23 cellular contexts compared by ENCODE assay signal in the genomic region with DNA sequence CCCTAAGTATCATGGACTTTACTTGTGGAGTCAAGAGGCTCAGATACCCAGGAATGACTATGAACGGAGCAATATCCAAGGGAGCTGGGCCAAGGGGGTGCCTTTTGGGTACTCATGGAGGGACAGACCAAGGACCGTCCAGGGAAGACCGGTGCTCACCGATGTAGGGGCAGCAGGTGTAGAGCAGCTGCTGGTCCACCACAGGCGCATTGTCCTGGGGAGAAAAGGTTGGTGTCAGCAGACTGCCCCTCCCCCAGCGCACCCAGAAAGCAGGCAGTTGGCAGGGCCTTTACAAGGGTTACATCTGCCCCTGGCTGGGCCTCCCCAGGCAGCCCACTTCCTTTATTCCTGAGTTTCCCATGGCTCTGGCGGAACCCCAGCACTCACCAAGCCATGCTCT. TPM values are rescaled to one million over a fixed set of nuclear protein-coding genes. Genes with fewer than 3 reads are reported as not detected.
DNase-seq lines count a peak whose midpoint lies in the region; ATAC-seq, FAIRE-seq and TF ChIP-seq lines count a peak whose summit lies in the region.
"Had no signal": no experiment of that assay in that cellular context is flagged by ENCODE, and none has a peak within 500 bp of the region (broad histone marks: within the 10 kb centered on the region; RNA-seq: fewer than 3 reads in every experiment).

No MANE protein-coding gene starts in this region.

- H2AFZ ChIP-seq in SK-N-SH (ENCODE audit: low read depth): no peak overlapping the region
- H2AFZ ChIP-seq in K562 (ENCODE audit: low read depth, low read length): no peak overlapping the region

- no peak overlapping the region for H3K4me2 ChIP-seq in SK-N-SH
- no peak overlapping the region for H3K4me2 ChIP-seq in K562 (ENCODE audit: insufficient read depth, low read length)
- H3K4me2 ChIP-seq: A549 had no signal

- peaks cover 0 to 7% of the 10 kb centered on the region in 2 experiments; a peak in 1 of 4 replicates for H3K4me1 ChIP-seq in SK-N-SH (ENCODE audit: control insufficient read depth in 1 of 2, insufficient read depth in 2 of 2, low read depth in 1 of 2, low read length in 1 of 2)
- peaks cover 0 to 6% of the 10 kb centered on the region in 2 experiments; a peak in 2 of 5 replicates for H3K4me1 ChIP-seq in K562 (replicated peaks in 1 of 2; ENCODE audit: control insufficient read depth in 2 of 2, insufficient read depth in 2 of 2, low read length in 2 of 2)
- H3K4me1 ChIP-seq in esophagus muscularis mucosa: peaks cover 0 to 34% (median 22%) of the 10 kb centered on the region in 4 donors
- H3K4me1 ChIP-seq: A549 had no signal

- no peak overlapping the region for H3K4me3 Mint-ChIP-seq in osteocyte (ENCODE audit: unreplicated experiment)
- no peak overlapping the region for H3K4me3 Mint-ChIP-seq in activated T-cell treated with anti-CD3 and anti-CD28 coated beads, Interleukin-2, amount 50 U/mL, for 4 hours
- H3K4me3 Mint-ChIP-seq: CD14-positive monocyte; CD4-positive, alpha-beta memory T cell; HFFc6; IgD-negative memory B cell had no signal

- CTCF ChIA-PET in SK-N-SH (lab: Yijun Ruan, JAX): interaction anchor here (0.9 to 1.8 kb wide), 2 partner anchors 10 to 198 kb away, joined by 3 to 6 read pairs; no protein-coding TSS in a partner anchor
- CTCF ChIA-PET in K562 (lab: Yijun Ruan, JAX; ENCODE audit: low intra/inter-chr PET ratio): no interaction called here

- H3K9me3 ChIP-seq in SK-N-SH (no peaks in the 10 kb centered on the region), K562 (replicated peaks; ENCODE audit: control insufficient read depth, insufficient read depth, low read depth, low read length) (no peaks in the 10 kb centered on the region), MG63 (no peaks in the 10 kb centered on the region), esophagus muscularis mucosa (no peaks in the 10 kb centered on the region)
- H3K9me3 ChIP-seq: A549 had no signal

- peaks cover 34% of the 10 kb centered on the region for H3K36me3 Mint-ChIP-seq in osteocyte (ENCODE audit: unreplicated experiment)
- peaks cover 46% of the 10 kb centered on the region for H3K36me3 Mint-ChIP-seq in activated T-cell treated with anti-CD3 and anti-CD28 coated beads, Interleukin-2, amount 50 U/mL, for 4 hours (ENCODE audit: insufficient read depth)

- no peak for FAIRE-seq in K562 (lab: Jason Lieb, UNC)
- FAIRE-seq: A549, GM12878, GM18507, HepG2 had no signal

- no peak overlapping the region for H3K27ac Mint-ChIP-seq in osteocyte (ENCODE audit: unreplicated experiment)
- H3K27ac Mint-ChIP-seq: HFFc6 had no signal

- H3K9me3 Mint-ChIP-seq in osteocyte (ENCODE audit: unreplicated experiment): no peaks in the 10 kb centered on the region
- no peaks in the 10 kb centered on the region for H3K9me3 Mint-ChIP-seq in activated T-cell treated with anti-CD3 and anti-CD28 coated beads, Interleukin-2, amount 50 U/mL, for 4 hours
- H3K9me3 Mint-ChIP-seq: CD14-positive monocyte; CD4-positive, alpha-beta memory T cell; HFFc6; IgD-negative memory B cell had no signal

- H3K36me3 ChIP-seq in SK-N-SH (replicated peaks in 1 of 2; ENCODE audit: control insufficient read depth in 1 of 2, insufficient read depth in 2 of 2, low read length in 1 of 2) (peaks cover 42 to 94% of the 10 kb centered on the region in 2 experiments), K562 (ENCODE audit: control insufficient read depth, insufficient read depth, low read length) (peaks cover 98% of the 10 kb centered on the region), MG63 (peaks cover 41% of the 10 kb centered on the region), esophagus muscularis mucosa (peaks cover 42 to 100% (median 94%) of the 10 kb centered on the region in 4 donors)

- peaks cover 5% of the 10 kb centered on the region for H3F3A ChIP-seq in SK-N-SH (replicated peaks; ENCODE audit: insufficient read depth)

- H3K9me2 ChIP-seq in SK-N-SH: no peaks in the 10 kb centered on the region

- intact Hi-C loops in K562 (cut with micrococcal nuclease) (no loop called here), esophagus muscularis mucosa (cut with DNase I) (no loop called here)

- TF ChIP-seq EP300 in SK-N-SH (IDR thresholded peaks at IDR 0.05; ENCODE audit: borderline replicate concordance in 1 of 2, low read depth in 1 of 2, low read length in 1 of 2): no peak
- no peak for TF ChIP-seq EP300 in K562 (IDR thresholded peaks at IDR 0.05; ENCODE audit: low read length)
- no peak for TF ChIP-seq EP300 in esophagus muscularis mucosa (IDR thresholded peaks at IDR 0.05)

- WGBS in SK-N-SH (ENCODE audit: low lambda C conversion rate): 97% methylated on average over 6 of the region's 7 CpGs
- WGBS in K562 (ENCODE audit: insufficient coverage, low coverage, missing lambda C conversion rate): 99% methylated on average over 6 of the region's 7 CpGs
- 92% methylated on average over 7 of the region's 7 CpGs for WGBS in esophagus muscularis mucosa

- H3K9me1 ChIP-seq in K562 (ENCODE audit: control insufficient read depth, insufficient read depth, low read length): peaks cover 5% of the 10 kb centered on the region

- H3K27ac ChIP-seq in SK-N-SH (ENCODE audit: low read depth in 2 of 2, low read length in 1 of 2) (no peak overlapping the region), K562 (ENCODE audit: extremely low read depth, low read depth, low read length) (no peak overlapping the region), esophagus muscularis mucosa (replicated peaks in 1 of 4) (no peak overlapping the region)
- H3K27ac ChIP-seq: 22Rv1, A549 had no signal

- TF ChIP-seq RAD21 in SK-N-SH (IDR thresholded peaks at IDR 0.05; ENCODE audit: low read length): no peak
- TF ChIP-seq RAD21 in K562 (CRISPR knock-in tag; conservative IDR thresholded peaks at IDR 0.05 in 1 of 2, IDR thresholded peaks at IDR 0.05 in 1 of 2): no peak

- H3K4me3 ChIP-seq in SK-N-SH (ENCODE audit: low read depth in 2 of 2, low read length in 1 of 2) (no peak overlapping the region), K562 (no peak overlapping the region), MG63 (no peak overlapping the region), esophagus muscularis mucosa (no peak overlapping the region)
- H3K4me3 ChIP-seq: A549, GM12878 had no signal

- H3K27me3 ChIP-seq in SK-N-SH (ENCODE audit: insufficient read depth) (no peaks in the 10 kb centered on the region), K562 (ENCODE audit: control insufficient read depth in 2 of 2, insufficient read depth in 2 of 2, low read length in 2 of 2) (no peaks in the 10 kb centered on the region), MG63 (no peaks in the 10 kb centered on the region), esophagus muscularis mucosa (no peaks in the 10 kb centered on the region)

- POLR2A ChIA-PET in SK-N-SH (lab: Yijun Ruan, JAX): no interaction called here
- POLR2A ChIA-PET in K562 (lab: Yijun Ruan, JAX): interaction anchor here (1.0 to 1.1 kb wide), 2 partner anchors 10 to 71 kb away, joined by 3 to 4 read pairs; no protein-coding TSS in a partner anchor

- no TSS peak for BruUV-seq in K562 (replicated peaks; lab: Mats Ljungman, UMichigan)

- ATAC-seq in SK-N-SH treated with all-trans-retinoic acid at 6 μM for 48 hours: no peak
- no peak for ATAC-seq in K562
- no peak for ATAC-seq in activated T-cell treated with anti-CD3 and anti-CD28 coated beads, Interleukin-2, amount 50 U/mL, for 4 hours
- ATAC-seq: A549, GM12878, HCT116, HepG2 had no signal

- in situ Hi-C loops in GM13977 (cut with MboI; ENCODE audit: low pct_unique_long_range_greater_than_20kb, low sequenced_read_pairs, unreplicated experiment) (no loop called here), K562 (cut with MboI) (no loop called here)

- TF ChIP-seq CTCF in SK-N-SH (IDR thresholded peaks at IDR 0.05) (no peak), GM13977 (IDR thresholded peaks at IDR 0.05; ENCODE audit: extremely low read depth, insufficient read depth, missing control alignments) (no peak), K562 (IDR thresholded peaks at IDR 0.05 in 2 of 3, conservative IDR thresholded peaks at IDR 0.05 in 1 of 3; ENCODE audit: insufficient read depth in 2 of 3, low read depth in 1 of 3, low read length in 3 of 3) (no peak), osteocyte (IDR thresholded peaks at IDR 0.05) (no peak), esophagus muscularis mucosa (IDR thresholded peaks at IDR 0.05) (no peak)

- TF ChIP-seq POLR2A in K562 (conservative IDR thresholded peaks at IDR 0.05): no peak
- no peak for TF ChIP-seq POLR2A in esophagus muscularis mucosa (IDR thresholded peaks at IDR 0.05; ENCODE audit: low read depth)

- H3K9ac ChIP-seq in SK-N-SH (no peak overlapping the region), K562 (ENCODE audit: insufficient read depth in 1 of 2, low read depth in 2 of 2, low read length in 2 of 2) (no peak overlapping the region)

- peak; percentile 25 for DNase-seq in SK-N-SH
- peak; percentile 6 for DNase-seq in GM13977 (ENCODE audit: low spot score)
- DNase-seq in K562 (ENCODE audit: extremely low read depth in 1 of 4, low spot score in 3 of 4): no peak
- peak; percentile 83 for DNase-seq in osteocyte (ENCODE audit: extremely low spot score, unreplicated experiment)
- no peak for DNase-seq in activated T-cell treated with anti-CD3 and anti-CD28 coated beads, Interleukin-2, amount 50 U/mL, for 4 hours
- no peak for DNase-seq in MG63
- DNase-seq in esophagus muscularis mucosa (ENCODE audit: extremely low spot score): no peak
- DNase-seq: AML-193; CD4-positive, alpha-beta memory T cell; DMS153; DMS79 treated with DMSO at 0.1 percent for 48 hours; GF-D8; GOT3; HFFc6 had no signal

- no peaks in the 10 kb centered on the region for H3K27me3 Mint-ChIP-seq in osteocyte (ENCODE audit: unreplicated experiment)
- no peaks in the 10 kb centered on the region for H3K27me3 Mint-ChIP-seq in activated T-cell treated with anti-CD3 and anti-CD28 coated beads, Interleukin-2, amount 50 U/mL, for 4 hours (ENCODE audit: low read depth)
- H3K27me3 Mint-ChIP-seq: CD4-positive, alpha-beta memory T cell; IgD-negative memory B cell had no signal

- no peaks in the 10 kb centered on the region for H3K4me1 Mint-ChIP-seq in osteocyte (ENCODE audit: unreplicated experiment)
- H3K4me1 Mint-ChIP-seq in activated T-cell treated with anti-CD3 and anti-CD28 coated beads, Interleukin-2, amount 50 U/mL, for 4 hours (ENCODE audit: low read depth): peaks cover 5% of the 10 kb centered on the region
- H3K4me1 Mint-ChIP-seq: CD14-positive monocyte had no signal

- H3K79me2 ChIP-seq in SK-N-SH (ENCODE audit: insufficient read depth) (no peaks in the 10 kb centered on the region; the same call in 1 of the 2 replicates), K562 (ENCODE audit: control insufficient read depth, insufficient read depth, low read length) (no peaks in the 10 kb centered on the region)

- no peaks in the 10 kb centered on the region for H4K20me1 ChIP-seq in SK-N-SH (ENCODE audit: insufficient read depth)
- H4K20me1 ChIP-seq in K562 (replicated peaks; ENCODE audit: control insufficient read depth, insufficient read depth, low read length): no peaks in the 10 kb centered on the region; the same call in 1 of the 2 replicates

RNA-seq across cellular contexts. Expression of a gene that starts 7.5 kb away (rescaled TPM):
- 6.2 and 9.7 TPM in 2 replicates for polyA plus RNA-seq in SK-N-SH (2012; rRNA removed)
- 2.9 and 4.2 TPM in 2 replicates for polyA plus RNA-seq in SK-N-SH (2012; cell fraction: cytosol; rRNA removed)
- polyA plus RNA-seq in SK-N-SH (2012; cell fraction: nucleus; rRNA removed): 16.4 and 18.2 TPM in 2 replicates
- total RNA-seq in K562 (2011; cell fraction: chromatin; rRNA removed; ENCODE audit: low replicate concordance): 42.0 and 69.0 TPM in 2 replicates
- total RNA-seq in K562 (2011; cell fraction: nucleolus; rRNA removed): 42.7 and 48.0 TPM in 2 replicates
- total RNA-seq in K562 (2011; cell fraction: nucleoplasm; rRNA removed): 37.2 and 43.0 TPM in 2 replicates
- total RNA-seq in K562 (2014; rRNA removed): 28.3 and 31.8 TPM in 2 replicates
- 9.2 and 10.3 TPM in 2 replicates for total RNA-seq in K562 (2014; rRNA removed; fragmentation: Illumina TruSeq; extraction: Trizol)
- total RNA-seq in K562 (2015; rRNA removed; fragmentation: Illumina TruSeq; extraction: Trizol): 17.8 TPM in 2 replicates
- total RNA-seq in K562 (2021): 34.4 and 36.5 TPM in 2 replicates
- polyA plus RNA-seq in K562 (2011; rRNA removed): 11.0 and 11.7 TPM in 2 replicates
- 10.8 and 12.5 TPM in 2 replicates for polyA plus RNA-seq in K562 (2011; cell fraction: cytosol; rRNA removed)
- polyA plus RNA-seq in K562 (2011; cell fraction: nucleus; rRNA removed): 26.0 and 32.8 TPM in 2 replicates
- 20.1 and 25.3 TPM in 2 replicates for polyA plus RNA-seq in K562 (2012)
- polyA plus RNA-seq in K562 (2014; fragmentation: Illumina TruSeq; extraction: Trizol): 13.8 and 15.1 TPM in 2 replicates
- 1 to 10 TPM; 1.6 to 2.7 TPM for polyA plus RNA-seq in K562 (2014; fragmentation: Nextera tagmentation; extraction: Ambion mirVana)
- polyA plus RNA-seq in K562 (2014; rRNA removed): 16.5 and 20.5 TPM in 2 replicates
- polyA minus RNA-seq in K562 (2011; rRNA and poly(A)+ RNA removed): 7.5 and 9.7 TPM in 2 replicates
- polyA minus RNA-seq in K562 (2011; cell fraction: cytosol; rRNA and poly(A)+ RNA removed): 9.0 and 13.4 TPM in 2 replicates
- polyA minus RNA-seq in K562 (2011; cell fraction: nucleus; rRNA and poly(A)+ RNA removed): 18.8 and 19.3 TPM in 2 replicates
- 15.6 and 24.0 TPM in 2 replicates for total RNA-seq in osteocyte
- total RNA-seq in activated T-cell treated with anti-CD3 and anti-CD28 coated beads, Interleukin-2, amount 50 U/mL, for 4 hours: 10 to 100 TPM; 12.8 to 17.1 (median 13.7) TPM
- 7.9 and 9.5 TPM in 2 replicates for total RNA-seq in MG63 (2014; rRNA removed; shearing (Covaris generic); ENCODE audit: low replicate concordance)
- 10 to 100 TPM in 3 of 4 donors, 1 to 10 TPM in 1; 8.9 to 12.8 (median 11.3) TPM for total RNA-seq in esophagus muscularis mucosa

Comparison
In these comparisons a context has a peak if more than half of its experiments do, and no peak if none do; other contexts are left out.
1. DNase-seq: peak in SK-N-SH (single experiment), GM13977 (single experiment) and osteocyte (single experiment); none in K562 (0 of 4), activated T-cell treated with anti-CD3 and anti-CD28 coated beads, Interleukin-2, amount 50 U/mL, for 4 hours (single experiment), MG63 (single experiment) and esophagus muscularis mucosa (single experiment).